20 cellular contexts compared by ENCODE assay signal in genomic region chr21:31141389-31142021, GRCh38.
DNase-seq lines count a peak whose midpoint lies in the region; ATAC-seq and TF ChIP-seq lines count a peak whose summit lies in the region.
"Had no signal": no experiment of that assay in that cellular context is flagged by ENCODE, and none has a peak within 500 bp of the region (broad histone marks: within the 10 kb centered on the region; RNA-seq: fewer than 3 reads in every experiment).

No MANE protein-coding gene starts in this region.

- H3K27ac Mint-ChIP-seq in GM23338 = peak overlapping the region; percentile 37; the same call in 1 of the 2 replicates
- H3K27ac Mint-ChIP-seq in endodermal cell = peak overlapping the region; percentile 66
- peak overlapping the region; percentile 26 for H3K27ac Mint-ChIP-seq in neural progenitor cell
- H3K27ac Mint-ChIP-seq: HFFc6 had no signal

- peak overlapping the region in 3 of 11 experiments; percentile 26 to 38 (median 27); a peak in 2 of 22 replicates for H3K9ac ChIP-seq in BLaER1 treated with 17β-estradiol and CSF1 and Interleukin-3, amounts not matched to agents 10 nM and 100 nM
- H3K9ac ChIP-seq in endodermal cell (ENCODE audit: extremely low read depth, low read length, poor library complexity, severe bottlenecking) = no peak overlapping the region
- no peak overlapping the region for H3K9ac ChIP-seq in neural progenitor cell
- H3K9ac ChIP-seq: SK-N-SH had no signal

- TF ChIP-seq CTCF in GM23338 (conservative IDR thresholded peaks at IDR 0.05; ENCODE audit: low read depth in 2 of 2) (no peak), endodermal cell (conservative IDR thresholded peaks at IDR 0.05) (no peak), neural progenitor cell (IDR thresholded peaks at IDR 0.05) (no peak), GM10266 (IDR thresholded peaks at IDR 0.05; ENCODE audit: control insufficient read depth, insufficient read depth, low read depth, missing control alignments) (no peak)

- H3K9me3 Mint-ChIP-seq in GM23338 (no peaks in the 10 kb centered on the region), endodermal cell (no peaks in the 10 kb centered on the region), neural progenitor cell (no peaks in the 10 kb centered on the region)
- H3K9me3 Mint-ChIP-seq: CD8-positive, alpha-beta memory T cell had no signal

- H3F3A ChIP-seq in GM23338 (replicated peaks; ENCODE audit: low read depth) (no peaks in the 10 kb centered on the region), neural progenitor cell (ENCODE audit: low read depth) (peaks cover 10% of the 10 kb centered on the region)

- no peak overlapping the region for H2AFZ ChIP-seq in GM23338
- H2AFZ ChIP-seq in neural progenitor cell (replicated peaks) = no peak overlapping the region

- no peaks in the 10 kb centered on the region for H4K20me1 ChIP-seq in BLaER1 treated with 17β-estradiol and CSF1 and Interleukin-3, amounts not matched to agents 10 nM and 100 nM
- H4K20me1 ChIP-seq in GM23338 (replicated peaks; ENCODE audit: insufficient read depth) (no peaks in the 10 kb centered on the region), neural progenitor cell (ENCODE audit: low read depth) (peaks cover 3% of the 10 kb centered on the region)

- 93 to 95% methylated on average over 4 to 12 of the region's 12 CpGs for WGBS in endodermal cell (ENCODE audit: insufficient coverage in 1 of 2, insufficient read length in 1 of 2), 2 experiments

- peaks cover 7% of the 10 kb centered on the region; the same call in 1 of the 2 replicates for H3K9me2 ChIP-seq in GM23338 (ENCODE audit: insufficient read depth)
- H3K9me2 ChIP-seq: SK-N-SH had no signal

- H3K4me3 Mint-ChIP-seq in GM23338 (no peak overlapping the region), endodermal cell (no peak overlapping the region), neural progenitor cell (no peak overlapping the region)
- H3K4me3 Mint-ChIP-seq: CD8-positive, alpha-beta memory T cell; HFFc6 had no signal

- H3K36me3 Mint-ChIP-seq in GM23338 (ENCODE audit: low read depth) = no peaks in the 10 kb centered on the region
- peaks cover 27% of the 10 kb centered on the region for H3K36me3 Mint-ChIP-seq in endodermal cell (ENCODE audit: low read depth)
- H3K36me3 Mint-ChIP-seq in neural progenitor cell = peaks cover 30% of the 10 kb centered on the region

- H3K27me3 Mint-ChIP-seq in GM23338 (ENCODE audit: insufficient read depth, low read depth, poor library complexity) = peaks cover 7% of the 10 kb centered on the region
- no peaks in the 10 kb centered on the region for H3K27me3 Mint-ChIP-seq in endodermal cell (ENCODE audit: insufficient read depth)
- no peaks in the 10 kb centered on the region for H3K27me3 Mint-ChIP-seq in neural progenitor cell (ENCODE audit: insufficient read depth, low read depth)

- no peaks in the 10 kb centered on the region for H3K27me3 ChIP-seq in BLaER1 treated with 17β-estradiol and CSF1 and Interleukin-3, amounts not matched to agents 10 nM and 100 nM
- no peaks in the 10 kb centered on the region for H3K27me3 ChIP-seq in GM23338 (ENCODE audit: insufficient read depth)
- no peaks in the 10 kb centered on the region for H3K27me3 ChIP-seq in endodermal cell (ENCODE audit: control insufficient read depth, insufficient read depth, low read length, poor library complexity, severe bottlenecking)
- H3K27me3 ChIP-seq in neural progenitor cell = no peaks in the 10 kb centered on the region
- H3K27me3 ChIP-seq: BE2C had no signal

- ATAC-seq in GM23338 (no peak), HG02970 (IDR thresholded peaks at IDR 0.05; ENCODE audit: low FRiP score, unreplicated experiment) (no peak)

- H3K4me2 ChIP-seq in BLaER1 treated with 17β-estradiol and CSF1 and Interleukin-3, amounts not matched to agents 10 nM and 100 nM = peak overlapping the region; percentile 11 to 76 (median 58); a peak in 21 of 22 replicates
- H3K4me2 ChIP-seq in GM23338 (no peak overlapping the region), neural progenitor cell (no peak overlapping the region)
- H3K4me2 ChIP-seq: SK-N-SH had no signal

- no peaks in the 10 kb centered on the region for H3K79me2 ChIP-seq in GM23338 (replicated peaks; ENCODE audit: insufficient read depth)
- no peaks in the 10 kb centered on the region for H3K79me2 ChIP-seq in neural progenitor cell (ENCODE audit: low read depth)

- H3K4me1 ChIP-seq in BLaER1 treated with 17β-estradiol and CSF1 and Interleukin-3, amounts not matched to agents 10 nM and 100 nM = peaks cover 25 to 79% (median 64%) of the 10 kb centered on the region in 10 experiments
- H3K4me1 ChIP-seq in GM23338 (ENCODE audit: insufficient read depth) (peaks cover 13% of the 10 kb centered on the region; the same call in 1 of the 2 replicates), endodermal cell (ENCODE audit: control insufficient read depth, insufficient read depth, low read length) (peaks cover 11% of the 10 kb centered on the region), neural progenitor cell (peaks cover 13% of the 10 kb centered on the region)

- H3K36me3 ChIP-seq in BLaER1 treated with 17β-estradiol and CSF1 and Interleukin-3, amounts not matched to agents 10 nM and 100 nM = peaks cover 0 to 17% (median 8%) of the 10 kb centered on the region in 11 experiments; a peak in 7 of 22 replicates
- H3K36me3 ChIP-seq in GM23338 (ENCODE audit: insufficient read depth) (no peaks in the 10 kb centered on the region), endodermal cell (ENCODE audit: control insufficient read depth, insufficient read depth, low read length) (peaks cover 14% of the 10 kb centered on the region), neural progenitor cell (no peaks in the 10 kb centered on the region)

- no peak for DNase-seq in GM23338 (ENCODE audit: low spot score)
- DNase-seq in endodermal cell = no peak
- DNase-seq in neural progenitor cell (ENCODE audit: low spot score) = no peak
- no peak for DNase-seq in GM10266 (ENCODE audit: extremely low spot score)
- no peak for DNase-seq in NCI-H2227 treated with DMSO at 0.1 percent for 48 hours (lab: John Stamatoyannopoulos, UW)
- DNase-seq: BE2C; CD8-positive, alpha-beta memory T cell; GDM1; GOT3; HFFc6; IMR-90; Karpas-422; NCI-H1105; NCI-H1694 treated with DMSO at 0.1 percent for 48 hours; NCI-H2107; NCI-H226; NCI-H524 treated with DMSO at 0.1 percent for 48 hours; SK-N-SH had no signal

- H3K4me3 ChIP-seq in BLaER1 treated with 17β-estradiol and CSF1 and Interleukin-3, amounts not matched to agents 10 nM and 100 nM = no peak overlapping the region
- H3K4me3 ChIP-seq in GM23338 = no peak overlapping the region
- no peak overlapping the region for H3K4me3 ChIP-seq in endodermal cell (ENCODE audit: low read length)
- H3K4me3 ChIP-seq in neural progenitor cell = no peak overlapping the region

- H3K4me1 Mint-ChIP-seq in GM23338 (peaks cover 24% of the 10 kb centered on the region), endodermal cell (peaks cover 54% of the 10 kb centered on the region), neural progenitor cell (peaks cover 12% of the 10 kb centered on the region)
- H3K4me1 Mint-ChIP-seq: CD8-positive, alpha-beta memory T cell had no signal

- H3K27ac ChIP-seq in BLaER1 treated with 17β-estradiol and CSF1 and Interleukin-3, amounts not matched to agents 10 nM and 100 nM = peak overlapping the region in 4 of 11 experiments; percentile 41 to 56 (median 48); a peak in 8 of 22 replicates
- no peak overlapping the region for H3K27ac ChIP-seq in GM23338 (ENCODE audit: low read depth)
- no peak overlapping the region for H3K27ac ChIP-seq in endodermal cell (ENCODE audit: low read depth, low read length)
- no peak overlapping the region for H3K27ac ChIP-seq in neural progenitor cell

- no peaks in the 10 kb centered on the region; a peak in 2 of 22 replicates for H3K9me3 ChIP-seq in BLaER1 treated with 17β-estradiol and CSF1 and Interleukin-3, amounts not matched to agents 10 nM and 100 nM (replicated peaks in 1 of 11)
- no peaks in the 10 kb centered on the region for H3K9me3 ChIP-seq in endodermal cell (ENCODE audit: control insufficient read depth, low read length)
- H3K9me3 ChIP-seq in neural progenitor cell (ENCODE audit: low read depth) = no peaks in the 10 kb centered on the region
- H3K9me3 ChIP-seq: BE2C, SK-N-SH had no signal

TF ChIP-seq in GM23338, 12 proteins besides CTCF, POLR2A, EP300 and RAD21 (continues in another document):
- TF ChIP-seq EZH2 (IDR thresholded peaks at IDR 0.05; ENCODE audit: low read depth, unreplicated experiment) = no peak
- TF ChIP-seq ZNF331 (CRISPR knock-in tag; IDR thresholded peaks at IDR 0.05; ENCODE audit: low read depth) = no peak
- TF ChIP-seq ETS1 (IDR thresholded peaks at IDR 0.05) = no peak
- TF ChIP-seq NANOG (IDR thresholded peaks at IDR 0.05; ENCODE audit: borderline replicate concordance) = no peak

Comparison
In these comparisons a context has a peak if more than half of its experiments do, and no peak if none do; other contexts are left out.
1. H3K4me2 ChIP-seq: peak in BLaER1 treated with 17β-estradiol and CSF1 and Interleukin-3, amounts not matched to agents 10 nM and 100 nM (11 of 11); none in GM23338 (single experiment) and neural progenitor cell (single experiment).
2. Peak in every context shown above with its lines, with median percentiles within 50 percentile points of each other: H3K27ac Mint-ChIP-seq.